In the genomic region with DNA sequence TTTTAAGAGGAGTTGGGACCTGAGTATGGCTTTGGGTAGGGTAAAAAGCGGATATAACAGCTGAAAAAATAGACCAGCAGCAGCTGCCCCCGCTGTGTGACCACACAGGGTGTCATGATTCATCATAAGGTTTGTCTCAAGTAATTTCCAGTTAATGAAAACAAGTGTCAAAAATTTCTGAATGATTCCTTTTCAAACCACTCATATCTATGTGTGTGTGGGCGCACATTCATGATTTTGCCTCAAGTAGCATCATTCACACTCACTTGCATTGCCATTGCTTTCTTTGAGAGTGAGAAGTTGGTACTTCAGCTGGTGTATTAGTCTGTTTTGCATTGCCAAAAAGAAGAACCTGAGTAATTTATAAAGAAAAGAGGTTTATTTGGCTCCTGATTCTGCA, we compare ENCODE assay signal across 1 cellular context.
TF ChIP-seq lines count a peak whose summit lies in the region.

No MANE protein-coding gene starts in this region.

TF ChIP-seq in GM12878, 131 proteins besides CTCF, POLR2A, EP300 and RAD21 (continued from another document):
- TF ChIP-seq, protein P1, sequence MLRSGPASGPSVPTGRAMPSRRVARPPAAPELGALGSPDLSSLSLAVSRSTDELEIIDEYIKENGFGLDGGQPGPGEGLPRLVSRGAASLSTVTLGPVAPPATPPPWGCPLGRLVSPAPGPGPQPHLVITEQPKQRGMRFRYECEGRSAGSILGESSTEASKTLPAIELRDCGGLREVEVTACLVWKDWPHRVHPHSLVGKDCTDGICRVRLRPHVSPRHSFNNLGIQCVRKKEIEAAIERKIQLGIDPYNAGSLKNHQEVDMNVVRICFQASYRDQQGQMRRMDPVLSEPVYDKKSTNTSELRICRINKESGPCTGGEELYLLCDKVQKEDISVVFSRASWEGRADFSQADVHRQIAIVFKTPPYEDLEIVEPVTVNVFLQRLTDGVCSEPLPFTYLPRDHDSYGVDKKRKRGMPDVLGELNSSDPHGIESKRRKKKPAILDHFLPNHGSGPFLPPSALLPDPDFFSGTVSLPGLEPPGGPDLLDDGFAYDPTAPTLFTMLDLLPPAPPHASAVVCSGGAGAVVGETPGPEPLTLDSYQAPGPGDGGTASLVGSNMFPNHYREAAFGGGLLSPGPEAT (IDR thresholded peaks at IDR 0.05; ENCODE audit: low read depth) = peak; percentile 68
- TF ChIP-seq MTA2 (IDR thresholded peaks at IDR 0.05; ENCODE audit: low read depth) (peak; percentile 84), HDAC6 (IDR thresholded peaks at IDR 0.05; ENCODE audit: unreplicated experiment) (no peak), RFX5 (IDR thresholded peaks at IDR 0.05; ENCODE audit: low read depth, low read length) (no peak), ZNF24 (IDR thresholded peaks at IDR 0.05) (no peak), NFIC (IDR thresholded peaks at IDR 0.05; ENCODE audit: low read depth, low read length) (peak; percentile 81), GABPA (IDR thresholded peaks at IDR 0.05; ENCODE audit: low read depth) (no peak), SRF (IDR thresholded peaks at IDR 0.05; ENCODE audit: low read depth in 2 of 2, low read length in 2 of 2) (no peak), BACH1 (IDR thresholded peaks at IDR 0.05; ENCODE audit: borderline replicate concordance) (no peak), FOXM1 (IDR thresholded peaks at IDR 0.05; ENCODE audit: low read depth, low read length) (peak; percentile 62; the same call in 1 of the 2 replicates), CBX3 (IDR thresholded peaks at IDR 0.05; ENCODE audit: borderline replicate concordance, low read depth) (no peak), ELK1 (IDR thresholded peaks at IDR 0.05; ENCODE audit: low read depth, low read length) (no peak), SMARCA5 (IDR thresholded peaks at IDR 0.05) (no peak; the same call in 1 of the 2 replicates), RELA (IDR thresholded peaks at IDR 0.05; ENCODE audit: borderline replicate concordance, partially characterized antibody) (no peak), JUNB (IDR thresholded peaks at IDR 0.05) (0 out of 2 replicates have a peak, but pooled peaks have one; percentile 15), TCF7 (IDR thresholded peaks at IDR 0.05; ENCODE audit: borderline replicate concordance) (no peak), NR2F1 (conservative IDR thresholded peaks at IDR 0.05) (no peak), TBL1XR1 (IDR thresholded peaks at IDR 0.05; ENCODE audit: low read depth, low read length) (no peak), MYB (IDR thresholded peaks at IDR 0.05; ENCODE audit: borderline replicate concordance, low read depth, low read length) (peak; percentile 40; the same call in 1 of the 2 replicates), MXI1 (IDR thresholded peaks at IDR 0.05; ENCODE audit: low read depth, low read length) (peak; percentile 40), HDGF (IDR thresholded peaks at IDR 0.05) (no peak), SPI1 (IDR thresholded peaks at IDR 0.05; ENCODE audit: borderline replicate concordance, insufficient read depth, low read depth, low read length) (no peak), TAF1 (IDR thresholded peaks at IDR 0.05; ENCODE audit: borderline replicate concordance, low read depth, low read length) (0 out of 2 replicates have a peak, but pooled peaks have one; percentile 19), ESRRA (IDR thresholded peaks at IDR 0.05; ENCODE audit: low read length) (no peak), STAT3 (IDR thresholded peaks at IDR 0.05; ENCODE audit: low read depth, low read length) (no peak), IKZF2 (IDR thresholded peaks at IDR 0.05) (peak in 1 of 2 experiments; percentile 58; a peak in 2 of 4 replicates), HDAC2 (IDR thresholded peaks at IDR 0.05) (no peak)
- TF ChIP-seq, protein P2, sequence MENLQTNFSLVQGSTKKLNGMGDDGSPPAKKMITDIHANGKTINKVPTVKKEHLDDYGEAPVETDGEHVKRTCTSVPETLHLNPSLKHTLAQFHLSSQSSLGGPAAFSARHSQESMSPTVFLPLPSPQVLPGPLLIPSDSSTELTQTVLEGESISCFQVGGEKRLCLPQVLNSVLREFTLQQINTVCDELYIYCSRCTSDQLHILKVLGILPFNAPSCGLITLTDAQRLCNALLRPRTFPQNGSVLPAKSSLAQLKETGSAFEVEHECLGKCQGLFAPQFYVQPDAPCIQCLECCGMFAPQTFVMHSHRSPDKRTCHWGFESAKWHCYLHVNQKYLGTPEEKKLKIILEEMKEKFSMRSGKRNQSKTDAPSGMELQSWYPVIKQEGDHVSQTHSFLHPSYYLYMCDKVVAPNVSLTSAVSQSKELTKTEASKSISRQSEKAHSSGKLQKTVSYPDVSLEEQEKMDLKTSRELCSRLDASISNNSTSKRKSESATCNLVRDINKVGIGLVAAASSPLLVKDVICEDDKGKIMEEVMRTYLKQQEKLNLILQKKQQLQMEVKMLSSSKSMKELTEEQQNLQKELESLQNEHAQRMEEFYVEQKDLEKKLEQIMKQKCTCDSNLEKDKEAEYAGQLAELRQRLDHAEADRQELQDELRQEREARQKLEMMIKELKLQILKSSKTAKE (IDR thresholded peaks at IDR 0.05; ENCODE audit: low read depth, poor library complexity, severe bottlenecking) = no peak
- TF ChIP-seq, protein P3, sequence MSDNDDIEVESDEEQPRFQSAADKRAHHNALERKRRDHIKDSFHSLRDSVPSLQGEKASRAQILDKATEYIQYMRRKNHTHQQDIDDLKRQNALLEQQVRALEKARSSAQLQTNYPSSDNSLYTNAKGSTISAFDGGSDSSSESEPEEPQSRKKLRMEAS (IDR thresholded peaks at IDR 0.05; ENCODE audit: low read depth, low read length) = no peak
- TF ChIP-seq, protein P4, sequence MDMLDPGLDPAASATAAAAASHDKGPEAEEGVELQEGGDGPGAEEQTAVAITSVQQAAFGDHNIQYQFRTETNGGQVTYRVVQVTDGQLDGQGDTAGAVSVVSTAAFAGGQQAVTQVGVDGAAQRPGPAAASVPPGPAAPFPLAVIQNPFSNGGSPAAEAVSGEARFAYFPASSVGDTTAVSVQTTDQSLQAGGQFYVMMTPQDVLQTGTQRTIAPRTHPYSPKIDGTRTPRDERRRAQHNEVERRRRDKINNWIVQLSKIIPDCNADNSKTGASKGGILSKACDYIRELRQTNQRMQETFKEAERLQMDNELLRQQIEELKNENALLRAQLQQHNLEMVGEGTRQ (IDR thresholded peaks at IDR 0.05; ENCODE audit: borderline replicate concordance, low read depth, low read length) = no peak
- TF ChIP-seq, protein P5, sequence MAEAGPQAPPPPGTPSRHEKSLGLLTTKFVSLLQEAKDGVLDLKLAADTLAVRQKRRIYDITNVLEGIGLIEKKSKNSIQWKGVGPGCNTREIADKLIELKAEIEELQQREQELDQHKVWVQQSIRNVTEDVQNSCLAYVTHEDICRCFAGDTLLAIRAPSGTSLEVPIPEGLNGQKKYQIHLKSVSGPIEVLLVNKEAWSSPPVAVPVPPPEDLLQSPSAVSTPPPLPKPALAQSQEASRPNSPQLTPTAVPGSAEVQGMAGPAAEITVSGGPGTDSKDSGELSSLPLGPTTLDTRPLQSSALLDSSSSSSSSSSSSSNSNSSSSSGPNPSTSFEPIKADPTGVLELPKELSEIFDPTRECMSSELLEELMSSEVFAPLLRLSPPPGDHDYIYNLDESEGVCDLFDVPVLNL (IDR thresholded peaks at IDR 0.05; ENCODE audit: low read depth, low read length) = no peak
- TF ChIP-seq, protein P6, sequence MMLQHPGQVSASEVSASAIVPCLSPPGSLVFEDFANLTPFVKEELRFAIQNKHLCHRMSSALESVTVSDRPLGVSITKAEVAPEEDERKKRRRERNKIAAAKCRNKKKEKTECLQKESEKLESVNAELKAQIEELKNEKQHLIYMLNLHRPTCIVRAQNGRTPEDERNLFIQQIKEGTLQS (IDR thresholded peaks at IDR 0.05; ENCODE audit: borderline replicate concordance, extremely low read depth, low read depth, low read length) = no peak
